Comparison of ENCODE assay signal across 1 cellular context in the genomic region with DNA sequence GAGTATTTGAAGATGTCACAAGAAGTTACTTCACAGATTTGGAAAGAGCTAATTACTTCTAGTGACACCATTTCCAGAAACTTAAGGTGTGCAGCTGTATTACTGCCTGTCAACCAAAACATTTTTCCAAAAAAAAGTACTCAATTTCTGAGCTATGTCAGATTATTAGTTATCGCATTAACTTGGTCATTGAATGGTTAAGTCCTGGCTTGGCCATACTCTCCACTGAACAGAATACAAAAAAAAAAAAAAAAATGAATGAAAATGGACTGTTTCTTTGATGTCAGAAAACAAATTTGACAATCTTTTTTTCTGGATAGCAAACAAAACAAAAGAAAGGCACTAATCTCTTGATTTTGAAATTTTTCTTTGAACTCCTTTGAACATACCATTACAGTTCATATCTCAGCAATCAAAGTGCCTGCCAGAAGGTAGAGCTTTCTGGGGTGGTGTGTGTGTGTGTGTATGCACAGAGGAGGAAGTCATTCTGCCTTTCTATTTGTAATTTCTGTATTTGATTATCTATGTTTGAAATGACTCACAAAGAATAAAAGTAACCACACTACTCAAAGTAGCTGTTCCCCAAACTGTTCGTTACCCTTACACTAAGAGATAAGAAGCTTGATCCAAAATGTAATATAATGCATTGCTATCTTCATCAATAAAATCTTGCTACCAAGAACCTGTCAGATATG.
TF ChIP-seq lines count a peak whose summit lies in the region.

No MANE protein-coding gene starts in this region.

TF ChIP-seq in HepG2, 621 proteins besides CTCF, POLR2A, EP300 and RAD21 (continued from another document and continues in another):
- TF ChIP-seq THRA (CRISPR knock-in tag; IDR thresholded peaks at IDR 0.05; ENCODE audit: borderline replicate concordance) (peak; percentile 59; the same call in 1 of the 2 replicates), ZNF660 (CRISPR knock-in tag; IDR thresholded peaks at IDR 0.05; ENCODE audit: borderline replicate concordance, low read depth) (no peak), ELF3 (CRISPR knock-in tag; IDR thresholded peaks at IDR 0.05) (peak; percentile 89), PHF21A (CRISPR knock-in tag; IDR thresholded peaks at IDR 0.05) (peak; percentile 56; the same call in 1 of the 2 replicates), ZNF12 (CRISPR knock-in tag; IDR thresholded peaks at IDR 0.05) (no peak; the same call in 1 of the 2 replicates), PRPF4 (IDR thresholded peaks at IDR 0.05; ENCODE audit: low read depth, low read length, poor library complexity, severe bottlenecking) (no peak), CHD2 (IDR thresholded peaks at IDR 0.05; ENCODE audit: low read depth, low read length) (no peak), SNAPC2 (CRISPR knock-in tag; IDR thresholded peaks at IDR 0.05) (no peak), RXRB (CRISPR knock-in tag; IDR thresholded peaks at IDR 0.05; ENCODE audit: borderline replicate concordance) (peak; percentile 64; the same call in 1 of the 2 replicates), NR2F2 (IDR thresholded peaks at IDR 0.05; ENCODE audit: borderline replicate concordance, low read depth) (peak; percentile 91), TCF12 (IDR thresholded peaks at IDR 0.05) (no peak), TCF12 (CRISPR knock-in tag; IDR thresholded peaks at IDR 0.05) (peak; percentile 86; the same call in 1 of the 2 replicates), SALL1 (CRISPR knock-in tag; IDR thresholded peaks at IDR 0.05) (peak; percentile 82; the same call in 1 of the 2 replicates), SMARCE1 (IDR thresholded peaks at IDR 0.05; ENCODE audit: borderline replicate concordance) (no peak), NCOA1 (CRISPR knock-in tag; IDR thresholded peaks at IDR 0.05) (peak; percentile 34; the same call in 1 of the 2 replicates), PAXIP1 (CRISPR knock-in tag; conservative IDR thresholded peaks at IDR 0.05) (peak; percentile 91), TAF15 (IDR thresholded peaks at IDR 0.05; ENCODE audit: low read depth, low read length, poor library complexity, severe bottlenecking) (no peak), FOXC1 (CRISPR knock-in tag; IDR thresholded peaks at IDR 0.05; ENCODE audit: borderline replicate concordance) (no peak), MED8 (CRISPR knock-in tag; IDR thresholded peaks at IDR 0.05; ENCODE audit: insufficient replicate concordance) (peak; percentile 64), IKZF1 (IDR thresholded peaks at IDR 0.05) (no peak), ZNF766 (CRISPR knock-in tag; IDR thresholded peaks at IDR 0.05; ENCODE audit: borderline replicate concordance) (no peak), ELF4 (CRISPR knock-in tag; IDR thresholded peaks at IDR 0.05; ENCODE audit: borderline replicate concordance) (no peak), HDAC1 (CRISPR knock-in tag; IDR thresholded peaks at IDR 0.05) (peak; percentile 47; the same call in 1 of the 2 replicates), TCF7L2 (IDR thresholded peaks at IDR 0.05; ENCODE audit: low read depth, low read length) (peak; percentile 99), ZNF557 (CRISPR knock-in tag; IDR thresholded peaks at IDR 0.05) (no peak), AKAP8 (CRISPR knock-in tag; IDR thresholded peaks at IDR 0.05) (no peak), ZBTB7B (CRISPR knock-in tag; IDR thresholded peaks at IDR 0.05) (no peak; the same call in 1 of the 2 replicates), HDAC2 (CRISPR knock-in tag; IDR thresholded peaks at IDR 0.05) (peak; percentile 82), ZFY (CRISPR knock-in tag; IDR thresholded peaks at IDR 0.05) (peak; percentile 10; the same call in 1 of the 2 replicates), MBD4 (IDR thresholded peaks at IDR 0.05; ENCODE audit: borderline replicate concordance, low read length) (peak; percentile 96), ZSCAN31 (CRISPR knock-in tag; IDR thresholded peaks at IDR 0.05; ENCODE audit: low read depth) (no peak)
- TF ChIP-seq, protein P1, sequence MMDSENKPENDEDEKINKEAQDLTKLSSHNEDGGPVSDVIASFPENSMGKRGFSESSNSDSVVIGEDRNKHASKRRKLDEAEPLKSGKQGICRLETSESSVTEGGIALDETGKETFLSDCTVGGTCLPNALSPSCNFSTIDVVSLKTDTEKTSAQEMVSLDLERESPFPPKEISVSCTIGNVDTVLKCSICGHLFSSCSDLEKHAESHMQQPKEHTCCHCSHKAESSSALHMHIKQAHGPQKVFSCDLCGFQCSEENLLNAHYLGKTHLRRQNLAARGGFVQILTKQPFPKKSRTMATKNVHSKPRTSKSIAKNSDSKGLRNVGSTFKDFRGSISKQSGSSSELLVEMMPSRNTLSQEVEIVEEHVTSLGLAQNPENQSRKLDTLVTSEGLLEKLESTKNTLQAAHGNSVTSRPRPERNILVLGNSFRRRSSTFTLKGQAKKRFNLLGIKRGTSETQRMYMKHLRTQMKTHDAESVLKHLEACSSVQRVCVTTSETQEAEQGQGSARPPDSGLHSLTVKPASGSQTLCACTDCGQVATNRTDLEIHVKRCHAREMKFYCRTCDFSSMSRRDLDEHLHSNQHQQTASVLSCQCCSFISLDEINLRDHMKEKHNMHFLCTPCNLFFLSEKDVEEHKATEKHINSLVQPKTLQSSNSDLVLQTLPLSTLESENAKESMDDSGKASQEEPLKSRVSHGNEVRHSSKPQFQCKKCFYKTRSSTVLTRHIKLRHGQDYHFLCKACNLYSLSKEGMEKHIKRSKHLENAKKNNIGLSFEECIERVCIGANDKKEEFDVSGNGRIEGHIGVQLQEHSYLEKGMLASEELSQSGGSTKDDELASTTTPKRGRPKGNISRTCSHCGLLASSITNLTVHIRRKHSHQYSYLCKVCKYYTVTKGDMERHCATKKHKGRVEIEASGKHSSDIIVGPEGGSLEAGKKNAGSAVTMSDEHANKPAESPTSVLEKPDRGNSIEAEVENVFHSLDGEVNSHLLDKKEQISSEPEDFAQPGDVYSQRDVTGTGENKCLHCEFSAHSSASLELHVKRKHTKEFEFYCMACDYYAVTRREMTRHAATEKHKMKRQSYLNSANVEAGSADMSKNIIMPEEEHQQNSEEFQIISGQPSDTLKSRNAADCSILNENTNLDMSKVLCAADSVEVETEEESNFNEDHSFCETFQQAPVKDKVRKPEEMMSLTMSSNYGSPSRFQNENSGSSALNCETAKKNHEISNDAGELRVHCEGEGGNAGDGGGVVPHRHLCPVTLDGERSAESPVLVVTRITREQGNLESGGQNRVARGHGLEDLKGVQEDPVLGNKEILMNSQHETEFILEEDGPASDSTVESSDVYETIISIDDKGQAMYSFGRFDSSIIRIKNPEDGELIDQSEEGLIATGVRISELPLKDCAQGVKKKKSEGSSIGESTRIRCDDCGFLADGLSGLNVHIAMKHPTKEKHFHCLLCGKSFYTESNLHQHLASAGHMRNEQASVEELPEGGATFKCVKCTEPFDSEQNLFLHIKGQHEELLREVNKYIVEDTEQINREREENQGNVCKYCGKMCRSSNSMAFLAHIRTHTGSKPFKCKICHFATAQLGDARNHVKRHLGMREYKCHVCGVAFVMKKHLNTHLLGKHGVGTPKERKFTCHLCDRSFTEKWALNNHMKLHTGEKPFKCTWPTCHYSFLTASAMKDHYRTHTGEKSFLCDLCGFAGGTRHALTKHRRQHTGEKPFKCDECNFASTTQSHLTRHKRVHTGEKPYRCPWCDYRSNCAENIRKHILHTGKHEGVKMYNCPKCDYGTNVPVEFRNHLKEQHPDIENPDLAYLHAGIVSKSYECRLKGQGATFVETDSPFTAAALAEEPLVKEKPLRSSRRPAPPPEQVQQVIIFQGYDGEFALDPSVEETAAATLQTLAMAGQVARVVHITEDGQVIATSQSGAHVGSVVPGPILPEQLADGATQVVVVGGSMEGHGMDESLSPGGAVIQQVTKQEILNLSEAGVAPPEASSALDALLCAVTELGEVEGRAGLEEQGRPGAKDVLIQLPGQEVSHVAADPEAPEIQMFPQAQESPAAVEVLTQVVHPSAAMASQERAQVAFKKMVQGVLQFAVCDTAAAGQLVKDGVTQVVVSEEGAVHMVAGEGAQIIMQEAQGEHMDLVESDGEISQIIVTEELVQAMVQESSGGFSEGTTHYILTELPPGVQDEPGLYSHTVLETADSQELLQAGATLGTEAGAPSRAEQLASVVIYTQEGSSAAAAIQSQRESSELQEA (CRISPR knock-in tag; IDR thresholded peaks at IDR 0.05; ENCODE audit: not compliant biosample characterization), result no peak
- TF ChIP-seq, protein P2, sequence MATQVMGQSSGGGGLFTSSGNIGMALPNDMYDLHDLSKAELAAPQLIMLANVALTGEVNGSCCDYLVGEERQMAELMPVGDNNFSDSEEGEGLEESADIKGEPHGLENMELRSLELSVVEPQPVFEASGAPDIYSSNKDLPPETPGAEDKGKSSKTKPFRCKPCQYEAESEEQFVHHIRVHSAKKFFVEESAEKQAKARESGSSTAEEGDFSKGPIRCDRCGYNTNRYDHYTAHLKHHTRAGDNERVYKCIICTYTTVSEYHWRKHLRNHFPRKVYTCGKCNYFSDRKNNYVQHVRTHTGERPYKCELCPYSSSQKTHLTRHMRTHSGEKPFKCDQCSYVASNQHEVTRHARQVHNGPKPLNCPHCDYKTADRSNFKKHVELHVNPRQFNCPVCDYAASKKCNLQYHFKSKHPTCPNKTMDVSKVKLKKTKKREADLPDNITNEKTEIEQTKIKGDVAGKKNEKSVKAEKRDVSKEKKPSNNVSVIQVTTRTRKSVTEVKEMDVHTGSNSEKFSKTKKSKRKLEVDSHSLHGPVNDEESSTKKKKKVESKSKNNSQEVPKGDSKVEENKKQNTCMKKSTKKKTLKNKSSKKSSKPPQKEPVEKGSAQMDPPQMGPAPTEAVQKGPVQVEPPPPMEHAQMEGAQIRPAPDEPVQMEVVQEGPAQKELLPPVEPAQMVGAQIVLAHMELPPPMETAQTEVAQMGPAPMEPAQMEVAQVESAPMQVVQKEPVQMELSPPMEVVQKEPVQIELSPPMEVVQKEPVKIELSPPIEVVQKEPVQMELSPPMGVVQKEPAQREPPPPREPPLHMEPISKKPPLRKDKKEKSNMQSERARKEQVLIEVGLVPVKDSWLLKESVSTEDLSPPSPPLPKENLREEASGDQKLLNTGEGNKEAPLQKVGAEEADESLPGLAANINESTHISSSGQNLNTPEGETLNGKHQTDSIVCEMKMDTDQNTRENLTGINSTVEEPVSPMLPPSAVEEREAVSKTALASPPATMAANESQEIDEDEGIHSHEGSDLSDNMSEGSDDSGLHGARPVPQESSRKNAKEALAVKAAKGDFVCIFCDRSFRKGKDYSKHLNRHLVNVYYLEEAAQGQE (IDR thresholded peaks at IDR 0.05; ENCODE audit: borderline replicate concordance in 1 of 2, low read depth in 1 of 2, low read length in 2 of 2), result peak in 1 of 2 experiments; percentile 46; a peak in 2 of 4 replicates
